15 cellular contexts compared by ENCODE assay signal in the genomic region with DNA sequence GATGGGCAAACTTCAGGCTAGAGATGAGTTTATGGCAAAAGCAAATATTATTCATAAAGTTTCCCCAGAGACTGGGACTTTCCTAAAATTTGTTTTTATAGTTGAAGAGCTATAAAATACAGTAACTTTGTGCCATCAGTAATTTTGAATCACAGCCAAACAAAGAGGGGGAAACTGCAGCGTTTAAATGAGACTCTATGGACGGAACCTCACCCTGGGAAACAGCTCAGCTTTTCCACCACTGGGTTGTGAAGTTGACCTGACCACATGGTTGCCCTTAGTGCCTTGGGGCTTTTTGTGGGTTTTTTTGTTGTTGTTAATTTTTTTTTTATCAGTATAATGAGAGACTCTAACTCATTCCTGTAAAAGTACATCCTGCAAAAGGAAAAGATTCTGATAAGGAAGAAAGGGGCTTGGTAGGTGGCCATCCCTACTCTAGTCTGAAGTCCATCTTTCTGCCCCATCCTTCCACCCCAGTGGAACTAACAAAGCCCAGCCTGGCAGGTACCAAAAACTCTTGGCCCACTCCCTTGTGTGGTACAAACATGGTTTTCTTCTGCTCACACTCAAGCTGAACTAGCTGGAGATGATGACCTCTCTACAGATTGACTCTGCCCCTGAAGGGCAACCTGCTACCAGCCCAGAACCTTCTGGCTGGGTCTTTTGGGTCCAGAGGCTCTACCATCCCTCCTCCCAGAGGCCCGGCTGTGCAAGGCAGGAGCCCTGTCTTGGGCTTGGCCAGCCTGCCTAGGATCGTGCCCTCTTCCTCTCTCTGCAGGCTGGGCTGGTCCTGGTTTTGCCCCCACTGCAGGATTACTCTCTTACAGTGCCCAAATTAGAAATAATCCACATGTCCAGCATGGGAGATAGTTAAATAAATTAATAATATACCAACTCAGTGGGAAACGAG. TPM values are rescaled to one million over a fixed set of nuclear protein-coding genes. Genes with fewer than 3 reads are reported as not detected.
DNase-seq lines count a peak whose midpoint lies in the region; ATAC-seq, FAIRE-seq and TF ChIP-seq lines count a peak whose summit lies in the region.
"Had no signal": no experiment of that assay in that cellular context is flagged by ENCODE, and none has a peak within 500 bp of the region (broad histone marks: within the 10 kb centered on the region; RNA-seq: fewer than 3 reads in every experiment).

No MANE protein-coding gene starts in this region.

- H3K9me3 ChIP-seq in kidney (ENCODE audit: control insufficient read depth in 1 of 2, low read length in 2 of 2) = no peaks in the 10 kb centered on the region
- H3K9me3 ChIP-seq: upper lobe of left lung had no signal

- H3K27ac ChIP-seq in kidney (ENCODE audit: low read depth in 2 of 2, low read length in 2 of 2) = no peak overlapping the region
- H3K27ac ChIP-seq: epithelial cell of prostate, upper lobe of left lung had no signal

- H3K9ac ChIP-seq in kidney (ENCODE audit: low read length in 2 of 2) = no peak overlapping the region

- FAIRE-seq in kidney (lab: Jason Lieb, UNC) = no peak
- FAIRE-seq: K562 had no signal

- H3K36me3 Mint-ChIP-seq in stimulated activated memory B cell treated with anti-CD40 and anti-IgM and Interleukin-4, amounts not matched to agents 10 μg/mL and 1 μg/mL and 100 μg/mL, for 72 hours = peaks cover 46% of the 10 kb centered on the region

- H3K4me3 Mint-ChIP-seq in stimulated activated memory B cell treated with anti-CD40 and anti-IgM and Interleukin-4, amounts not matched to agents 10 μg/mL and 1 μg/mL and 100 μg/mL, for 72 hours = no peak overlapping the region

- H3K4me1 ChIP-seq in kidney (ENCODE audit: control insufficient read depth in 1 of 2, insufficient read depth in 1 of 2, low read depth in 1 of 2, low read length in 2 of 2) = peaks cover 2 to 3% of the 10 kb centered on the region in 2 donors
- H3K4me1 ChIP-seq: upper lobe of left lung had no signal

- in situ Hi-C loops in astrocyte of the spinal cord (cut with HindIII; ENCODE audit: low sequenced_read_pairs) = no loop called here

- no peaks in the 10 kb centered on the region for H3K9me3 Mint-ChIP-seq in stimulated activated memory B cell treated with anti-CD40 and anti-IgM and Interleukin-4, amounts not matched to agents 10 μg/mL and 1 μg/mL and 100 μg/mL, for 72 hours

- H3K27me3 Mint-ChIP-seq in stimulated activated memory B cell treated with anti-CD40 and anti-IgM and Interleukin-4, amounts not matched to agents 10 μg/mL and 1 μg/mL and 100 μg/mL, for 72 hours = no peaks in the 10 kb centered on the region
- H3K27me3 Mint-ChIP-seq: progenitor cell of endocrine pancreas had no signal

- peak overlapping the region; percentile 36 for H3K27ac Mint-ChIP-seq in stimulated activated memory B cell treated with anti-CD40 and anti-IgM and Interleukin-4, amounts not matched to agents 10 μg/mL and 1 μg/mL and 100 μg/mL, for 72 hours
- H3K27ac Mint-ChIP-seq: progenitor cell of endocrine pancreas had no signal

- DNase-seq in activated T-cell treated with anti-CD3 and anti-CD28 coated beads for 24 hours (ENCODE audit: low read depth) (peak; percentile 37), activated T-cell treated with anti-CD3 and anti-CD28 coated beads for 4 hours (no peak), astrocyte of the spinal cord (ENCODE audit: low read depth, low spot score) (peak; percentile 43), AG08395 (ENCODE audit: low spot score) (no peak), kidney (no peak)
- DNase-seq: central memory CD4-positive, alpha-beta T cell; NCI-H1930; upper lobe of left lung had no signal

- intact Hi-C loops in kidney (cut with DNase I) = loop anchor here (5.0 to 10.0 kb wide), 2 partner anchors 128 to 275 kb away; no protein-coding TSS in a partner anchor

- ATAC-seq in HG02870 (IDR thresholded peaks at IDR 0.05; ENCODE audit: unreplicated experiment) (peak; percentile 40), HG03354 (IDR thresholded peaks at IDR 0.05; ENCODE audit: poor library complexity, severe bottlenecking, unreplicated experiment) (no peak)
- ATAC-seq in stimulated activated memory B cell treated with anti-CD40 and anti-IgM and Interleukin-4, amounts not matched to agents 10 μg/mL and 1 μg/mL and 100 μg/mL, for 72 hours = peak; percentile 85
- ATAC-seq: K562 had no signal

- H3K4me3 ChIP-seq in astrocyte of the spinal cord (ENCODE audit: low read depth, low read length) (no peak overlapping the region), kidney (ENCODE audit: low read length in 2 of 2) (no peak overlapping the region)
- H3K4me3 ChIP-seq: K562, upper lobe of left lung had no signal

- peaks cover 15 to 21% of the 10 kb centered on the region in 2 donors for H3K36me3 ChIP-seq in kidney (ENCODE audit: control insufficient read depth in 1 of 2, insufficient read depth in 2 of 2, low read length in 2 of 2)

- TF ChIP-seq CTCF in astrocyte of the spinal cord (IDR thresholded peaks at IDR 0.05; ENCODE audit: low read depth, low read length) = no peak
- TF ChIP-seq CTCF in kidney (IDR thresholded peaks at IDR 0.05; ENCODE audit: borderline replicate concordance, extremely low read depth, insufficient read depth) = no peak

- peaks cover 11% of the 10 kb centered on the region for H3K4me1 Mint-ChIP-seq in stimulated activated memory B cell treated with anti-CD40 and anti-IgM and Interleukin-4, amounts not matched to agents 10 μg/mL and 1 μg/mL and 100 μg/mL, for 72 hours

RNA-seq across cellular contexts. Expression of a gene that starts 41.2 kb away (rescaled TPM):
- not detected for total RNA-seq in kidney
- not detected for polyA plus RNA-seq in kidney (ENCODE audit: insufficient read depth, low read depth, low replicate concordance)
- total RNA-seq: mesenteric fat pad, progenitor cell of endocrine pancreas, upper lobe of left lung had no signal
- polyA plus RNA-seq: K562 had no signal

Comparison
In these comparisons a context has a peak if more than half of its experiments do, and no peak if none do; other contexts are left out.
1. DNase-seq: peak in activated T-cell treated with anti-CD3 and anti-CD28 coated beads for 24 hours (single experiment) and astrocyte of the spinal cord (single experiment); none in activated T-cell treated with anti-CD3 and anti-CD28 coated beads for 4 hours (single experiment), AG08395 (single experiment) and kidney (single experiment).